In genomic region chr3:177468331-177468730, GRCh38 we compare ENCODE assay signal across 12 cellular contexts.
DNase-seq lines count a peak whose midpoint lies in the region; ATAC-seq lines count a peak whose summit lies in the region.
"Had no signal": no experiment of that assay in that cellular context is flagged by ENCODE, and none has a peak within 500 bp of the region (broad histone marks: within the 10 kb centered on the region; RNA-seq: fewer than 3 reads in every experiment).

No MANE protein-coding gene starts in this region.

- H3K27me3 ChIP-seq in mesendoderm (ENCODE audit: insufficient read depth, low read length, poor library complexity), result no peaks in the 10 kb centered on the region
- H3K27me3 ChIP-seq: BLaER1 treated with 17β-estradiol and CSF1 and Interleukin-3, amounts not matched to agents 10 nM and 100 nM had no signal

- H3K27ac ChIP-seq in mesendoderm (ENCODE audit: low read depth, low read length), result no peak overlapping the region
- H3K27ac ChIP-seq: BLaER1 treated with 17β-estradiol and CSF1 and Interleukin-3, amounts not matched to agents 10 nM and 100 nM; HL-60; thoracic aorta had no signal

- H3K79me1 ChIP-seq in mesendoderm (ENCODE audit: low read length), result no peaks in the 10 kb centered on the region

- H3K23ac ChIP-seq in mesendoderm (ENCODE audit: low read length), result no peak overlapping the region

- H3K56ac ChIP-seq in mesendoderm (ENCODE audit: low read length), result peak overlapping the region; percentile 59

- H2BK120ac ChIP-seq in mesendoderm (ENCODE audit: low read depth, low read length), result no peak overlapping the region

- H3K18ac ChIP-seq in mesendoderm (ENCODE audit: low read length), result no peak overlapping the region

- no peak for ATAC-seq in GM19397 (IDR thresholded peaks at IDR 0.05; ENCODE audit: unreplicated experiment)

- H4K5ac ChIP-seq in mesendoderm (ENCODE audit: low read length), result no peak overlapping the region

- H3K79me2 ChIP-seq in mesendoderm (ENCODE audit: control insufficient read depth, insufficient read depth, low read length), result no peaks in the 10 kb centered on the region

- H3K4ac ChIP-seq in mesendoderm (ENCODE audit: low read depth, low read length), result no peak overlapping the region

- peak overlapping the region; percentile 69 for H2AK5ac ChIP-seq in mesendoderm (ENCODE audit: low read length)

- H2BK15ac ChIP-seq in mesendoderm (replicated peaks; ENCODE audit: low read depth), result no peak overlapping the region

- no peak overlapping the region for H3K4me3 ChIP-seq in mesendoderm (ENCODE audit: low read length)
- H3K4me3 ChIP-seq: BLaER1 treated with 17β-estradiol and CSF1 and Interleukin-3, amounts not matched to agents 10 nM and 100 nM; thoracic aorta had no signal

- peak; percentile 70 for DNase-seq in AG08396 (ENCODE audit: low spot score)
- peak; percentile 100 for DNase-seq in M059J (ENCODE audit: low read depth)
- DNase-seq in dedifferentiated amniotic fluid mesenchymal stem cell (ENCODE audit: extremely low spot score), result peak; percentile 75
- peak; percentile 87 for DNase-seq in mesendoderm
- no peak for DNase-seq in ureter (ENCODE audit: low spot score)
- DNase-seq in mucosa of gallbladder (ENCODE audit: low spot score), result no peak
- DNase-seq in activated CD4-positive, alpha-beta T cell treated with anti-CD3 and anti-CD28 coated beads, Interleukin-2, amount 50 U/mL, for 48 hours, result no peak
- DNase-seq: stimulated activated CD4-positive, alpha-beta T cell treated with anti-CD3 and anti-CD28 coated beads, Interleukin-4, amount 100 ng/mL, for 24 hours had no signal

- H3K9ac ChIP-seq in mesendoderm (ENCODE audit: low read length), result no peak overlapping the region
- H3K9ac ChIP-seq: BLaER1 treated with 17β-estradiol and CSF1 and Interleukin-3, amounts not matched to agents 10 nM and 100 nM had no signal

- no peak overlapping the region for H3K4me2 ChIP-seq in mesendoderm (ENCODE audit: low read length)
- H3K4me2 ChIP-seq: BLaER1 treated with 17β-estradiol and CSF1 and Interleukin-3, amounts not matched to agents 10 nM and 100 nM had no signal

- peaks cover 3% of the 10 kb centered on the region for H3K4me1 ChIP-seq in mesendoderm (ENCODE audit: control insufficient read depth, low read depth, low read length)
- H3K4me1 ChIP-seq: BLaER1 treated with 17β-estradiol and CSF1 and Interleukin-3, amounts not matched to agents 10 nM and 100 nM had no signal

- H4K8ac ChIP-seq in mesendoderm (ENCODE audit: low read depth, low read length), result no peak overlapping the region

- H3K36me3 ChIP-seq in mesendoderm (ENCODE audit: control insufficient read depth, insufficient read depth, low read length), result no peaks in the 10 kb centered on the region
- H3K36me3 ChIP-seq: BLaER1 treated with 17β-estradiol and CSF1 and Interleukin-3, amounts not matched to agents 10 nM and 100 nM; thoracic aorta had no signal

- H2BK5ac ChIP-seq in mesendoderm (ENCODE audit: low read length), result no peak overlapping the region

Comparison
In these comparisons a context has a peak if more than half of its experiments do, and no peak if none do; other contexts are left out.
1. DNase-seq: peak in AG08396 (single experiment), M059J (single experiment), dedifferentiated amniotic fluid mesenchymal stem cell (single experiment) and mesendoderm (single experiment); none in ureter (single experiment), mucosa of gallbladder (single experiment) and activated CD4-positive, alpha-beta T cell treated with anti-CD3 and anti-CD28 coated beads, Interleukin-2, amount 50 U/mL, for 48 hours (0 of 2).